Comparison of ENCODE assay signal across 1 cellular context in genomic region chr3:12143949-12144504, GRCh38.
TF ChIP-seq lines count a peak whose summit lies in the region.

No MANE protein-coding gene starts in this region.

TF ChIP-seq in GM23338, 12 proteins besides CTCF, POLR2A, EP300 and RAD21 (continued from another document):
- TF ChIP-seq ZNF462 (CRISPR knock-in tag; IDR thresholded peaks at IDR 0.05) (no peak), ETS1 (IDR thresholded peaks at IDR 0.05) (no peak), EZH2phosphoT487 (IDR thresholded peaks at IDR 0.05; ENCODE audit: unreplicated experiment) (no peak), JUNB (IDR thresholded peaks at IDR 0.05; ENCODE audit: unreplicated experiment) (no peak)
